1 cellular context compared by ENCODE assay signal in genomic region chr22:17804331-17805080, GRCh38.
TF ChIP-seq lines count a peak whose summit lies in the region.

No MANE protein-coding gene starts in this region.

TF ChIP-seq in WTC11, 78 proteins besides CTCF, POLR2A, EP300 and RAD21 (continued from another document):
- TF ChIP-seq ZNF263 (CRISPR knock-in tag; IDR thresholded peaks at IDR 0.05; ENCODE audit: low read depth) (no peak), ZBTB21 (CRISPR knock-in tag; IDR thresholded peaks at IDR 0.05; ENCODE audit: borderline replicate concordance) (no peak), MXD4 (CRISPR knock-in tag; IDR thresholded peaks at IDR 0.05; ENCODE audit: borderline replicate concordance) (no peak), ZNF416 (CRISPR knock-in tag; IDR thresholded peaks at IDR 0.05) (no peak)
- TF ChIP-seq, protein P1, sequence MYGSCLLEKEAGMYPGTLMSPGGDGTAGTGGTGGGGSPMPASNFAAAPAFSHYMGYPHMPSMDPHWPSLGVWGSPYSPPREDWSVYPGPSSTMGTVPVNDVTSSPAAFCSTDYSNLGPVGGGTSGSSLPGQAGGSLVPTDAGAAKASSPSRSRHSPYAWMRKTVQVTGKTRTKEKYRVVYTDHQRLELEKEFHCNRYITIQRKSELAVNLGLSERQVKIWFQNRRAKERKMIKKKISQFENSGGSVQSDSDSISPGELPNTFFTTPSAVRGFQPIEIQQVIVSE (CRISPR knock-in tag; IDR thresholded peaks at IDR 0.05; ENCODE audit: borderline replicate concordance) = no peak
